ENCODE assay signal across 1 cellular context in the genomic region with DNA sequence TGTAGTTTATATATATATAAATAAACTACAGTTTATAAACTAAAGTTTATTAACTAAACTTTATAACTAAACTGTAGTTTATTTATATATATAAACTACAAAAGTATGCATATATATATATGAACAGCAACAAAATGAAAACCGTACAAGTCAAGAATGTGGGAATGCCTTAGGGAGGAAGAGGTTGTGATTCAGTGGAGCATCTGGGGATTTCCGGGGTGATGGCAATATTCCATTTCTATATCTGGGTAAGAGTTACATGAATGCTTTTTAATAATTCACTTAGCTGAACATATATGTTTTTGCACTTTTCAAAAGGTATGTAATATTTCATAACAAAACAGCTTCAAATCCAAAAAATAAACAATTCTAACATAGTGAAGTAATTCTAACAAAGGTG.
TF ChIP-seq lines count a peak whose summit lies in the region.

No MANE protein-coding gene starts in this region.

TF ChIP-seq in K562, 482 proteins besides CTCF, POLR2A, EP300 and RAD21:
- TF ChIP-seq, protein P1, sequence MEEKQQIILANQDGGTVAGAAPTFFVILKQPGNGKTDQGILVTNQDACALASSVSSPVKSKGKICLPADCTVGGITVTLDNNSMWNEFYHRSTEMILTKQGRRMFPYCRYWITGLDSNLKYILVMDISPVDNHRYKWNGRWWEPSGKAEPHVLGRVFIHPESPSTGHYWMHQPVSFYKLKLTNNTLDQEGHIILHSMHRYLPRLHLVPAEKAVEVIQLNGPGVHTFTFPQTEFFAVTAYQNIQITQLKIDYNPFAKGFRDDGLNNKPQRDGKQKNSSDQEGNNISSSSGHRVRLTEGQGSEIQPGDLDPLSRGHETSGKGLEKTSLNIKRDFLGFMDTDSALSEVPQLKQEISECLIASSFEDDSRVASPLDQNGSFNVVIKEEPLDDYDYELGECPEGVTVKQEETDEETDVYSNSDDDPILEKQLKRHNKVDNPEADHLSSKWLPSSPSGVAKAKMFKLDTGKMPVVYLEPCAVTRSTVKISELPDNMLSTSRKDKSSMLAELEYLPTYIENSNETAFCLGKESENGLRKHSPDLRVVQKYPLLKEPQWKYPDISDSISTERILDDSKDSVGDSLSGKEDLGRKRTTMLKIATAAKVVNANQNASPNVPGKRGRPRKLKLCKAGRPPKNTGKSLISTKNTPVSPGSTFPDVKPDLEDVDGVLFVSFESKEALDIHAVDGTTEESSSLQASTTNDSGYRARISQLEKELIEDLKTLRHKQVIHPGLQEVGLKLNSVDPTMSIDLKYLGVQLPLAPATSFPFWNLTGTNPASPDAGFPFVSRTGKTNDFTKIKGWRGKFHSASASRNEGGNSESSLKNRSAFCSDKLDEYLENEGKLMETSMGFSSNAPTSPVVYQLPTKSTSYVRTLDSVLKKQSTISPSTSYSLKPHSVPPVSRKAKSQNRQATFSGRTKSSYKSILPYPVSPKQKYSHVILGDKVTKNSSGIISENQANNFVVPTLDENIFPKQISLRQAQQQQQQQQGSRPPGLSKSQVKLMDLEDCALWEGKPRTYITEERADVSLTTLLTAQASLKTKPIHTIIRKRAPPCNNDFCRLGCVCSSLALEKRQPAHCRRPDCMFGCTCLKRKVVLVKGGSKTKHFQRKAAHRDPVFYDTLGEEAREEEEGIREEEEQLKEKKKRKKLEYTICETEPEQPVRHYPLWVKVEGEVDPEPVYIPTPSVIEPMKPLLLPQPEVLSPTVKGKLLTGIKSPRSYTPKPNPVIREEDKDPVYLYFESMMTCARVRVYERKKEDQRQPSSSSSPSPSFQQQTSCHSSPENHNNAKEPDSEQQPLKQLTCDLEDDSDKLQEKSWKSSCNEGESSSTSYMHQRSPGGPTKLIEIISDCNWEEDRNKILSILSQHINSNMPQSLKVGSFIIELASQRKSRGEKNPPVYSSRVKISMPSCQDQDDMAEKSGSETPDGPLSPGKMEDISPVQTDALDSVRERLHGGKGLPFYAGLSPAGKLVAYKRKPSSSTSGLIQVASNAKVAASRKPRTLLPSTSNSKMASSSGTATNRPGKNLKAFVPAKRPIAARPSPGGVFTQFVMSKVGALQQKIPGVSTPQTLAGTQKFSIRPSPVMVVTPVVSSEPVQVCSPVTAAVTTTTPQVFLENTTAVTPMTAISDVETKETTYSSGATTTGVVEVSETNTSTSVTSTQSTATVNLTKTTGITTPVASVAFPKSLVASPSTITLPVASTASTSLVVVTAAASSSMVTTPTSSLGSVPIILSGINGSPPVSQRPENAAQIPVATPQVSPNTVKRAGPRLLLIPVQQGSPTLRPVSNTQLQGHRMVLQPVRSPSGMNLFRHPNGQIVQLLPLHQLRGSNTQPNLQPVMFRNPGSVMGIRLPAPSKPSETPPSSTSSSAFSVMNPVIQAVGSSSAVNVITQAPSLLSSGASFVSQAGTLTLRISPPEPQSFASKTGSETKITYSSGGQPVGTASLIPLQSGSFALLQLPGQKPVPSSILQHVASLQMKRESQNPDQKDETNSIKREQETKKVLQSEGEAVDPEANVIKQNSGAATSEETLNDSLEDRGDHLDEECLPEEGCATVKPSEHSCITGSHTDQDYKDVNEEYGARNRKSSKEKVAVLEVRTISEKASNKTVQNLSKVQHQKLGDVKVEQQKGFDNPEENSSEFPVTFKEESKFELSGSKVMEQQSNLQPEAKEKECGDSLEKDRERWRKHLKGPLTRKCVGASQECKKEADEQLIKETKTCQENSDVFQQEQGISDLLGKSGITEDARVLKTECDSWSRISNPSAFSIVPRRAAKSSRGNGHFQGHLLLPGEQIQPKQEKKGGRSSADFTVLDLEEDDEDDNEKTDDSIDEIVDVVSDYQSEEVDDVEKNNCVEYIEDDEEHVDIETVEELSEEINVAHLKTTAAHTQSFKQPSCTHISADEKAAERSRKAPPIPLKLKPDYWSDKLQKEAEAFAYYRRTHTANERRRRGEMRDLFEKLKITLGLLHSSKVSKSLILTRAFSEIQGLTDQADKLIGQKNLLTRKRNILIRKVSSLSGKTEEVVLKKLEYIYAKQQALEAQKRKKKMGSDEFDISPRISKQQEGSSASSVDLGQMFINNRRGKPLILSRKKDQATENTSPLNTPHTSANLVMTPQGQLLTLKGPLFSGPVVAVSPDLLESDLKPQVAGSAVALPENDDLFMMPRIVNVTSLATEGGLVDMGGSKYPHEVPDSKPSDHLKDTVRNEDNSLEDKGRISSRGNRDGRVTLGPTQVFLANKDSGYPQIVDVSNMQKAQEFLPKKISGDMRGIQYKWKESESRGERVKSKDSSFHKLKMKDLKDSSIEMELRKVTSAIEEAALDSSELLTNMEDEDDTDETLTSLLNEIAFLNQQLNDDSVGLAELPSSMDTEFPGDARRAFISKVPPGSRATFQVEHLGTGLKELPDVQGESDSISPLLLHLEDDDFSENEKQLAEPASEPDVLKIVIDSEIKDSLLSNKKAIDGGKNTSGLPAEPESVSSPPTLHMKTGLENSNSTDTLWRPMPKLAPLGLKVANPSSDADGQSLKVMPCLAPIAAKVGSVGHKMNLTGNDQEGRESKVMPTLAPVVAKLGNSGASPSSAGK (IDR thresholded peaks at IDR 0.05), result no peak
- TF ChIP-seq, protein P2, sequence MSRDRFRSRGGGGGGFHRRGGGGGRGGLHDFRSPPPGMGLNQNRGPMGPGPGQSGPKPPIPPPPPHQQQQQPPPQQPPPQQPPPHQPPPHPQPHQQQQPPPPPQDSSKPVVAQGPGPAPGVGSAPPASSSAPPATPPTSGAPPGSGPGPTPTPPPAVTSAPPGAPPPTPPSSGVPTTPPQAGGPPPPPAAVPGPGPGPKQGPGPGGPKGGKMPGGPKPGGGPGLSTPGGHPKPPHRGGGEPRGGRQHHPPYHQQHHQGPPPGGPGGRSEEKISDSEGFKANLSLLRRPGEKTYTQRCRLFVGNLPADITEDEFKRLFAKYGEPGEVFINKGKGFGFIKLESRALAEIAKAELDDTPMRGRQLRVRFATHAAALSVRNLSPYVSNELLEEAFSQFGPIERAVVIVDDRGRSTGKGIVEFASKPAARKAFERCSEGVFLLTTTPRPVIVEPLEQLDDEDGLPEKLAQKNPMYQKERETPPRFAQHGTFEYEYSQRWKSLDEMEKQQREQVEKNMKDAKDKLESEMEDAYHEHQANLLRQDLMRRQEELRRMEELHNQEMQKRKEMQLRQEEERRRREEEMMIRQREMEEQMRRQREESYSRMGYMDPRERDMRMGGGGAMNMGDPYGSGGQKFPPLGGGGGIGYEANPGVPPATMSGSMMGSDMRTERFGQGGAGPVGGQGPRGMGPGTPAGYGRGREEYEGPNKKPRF (IDR thresholded peaks at IDR 0.05; ENCODE audit: low read depth, low read length), result no peak
- no peak for TF ChIP-seq TEAD2 (tag; IDR thresholded peaks at IDR 0.05)
- TF ChIP-seq OTX1 (CRISPR knock-in tag; IDR thresholded peaks at IDR 0.05), result no peak
- TF ChIP-seq, protein P3, sequence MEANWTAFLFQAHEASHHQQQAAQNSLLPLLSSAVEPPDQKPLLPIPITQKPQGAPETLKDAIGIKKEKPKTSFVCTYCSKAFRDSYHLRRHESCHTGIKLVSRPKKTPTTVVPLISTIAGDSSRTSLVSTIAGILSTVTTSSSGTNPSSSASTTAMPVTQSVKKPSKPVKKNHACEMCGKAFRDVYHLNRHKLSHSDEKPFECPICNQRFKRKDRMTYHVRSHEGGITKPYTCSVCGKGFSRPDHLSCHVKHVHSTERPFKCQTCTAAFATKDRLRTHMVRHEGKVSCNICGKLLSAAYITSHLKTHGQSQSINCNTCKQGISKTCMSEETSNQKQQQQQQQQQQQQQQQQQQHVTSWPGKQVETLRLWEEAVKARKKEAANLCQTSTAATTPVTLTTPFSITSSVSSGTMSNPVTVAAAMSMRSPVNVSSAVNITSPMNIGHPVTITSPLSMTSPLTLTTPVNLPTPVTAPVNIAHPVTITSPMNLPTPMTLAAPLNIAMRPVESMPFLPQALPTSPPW (CRISPR knock-in tag; IDR thresholded peaks at IDR 0.05), result no peak
- no peak for TF ChIP-seq JUNB (CRISPR knock-in tag; conservative IDR thresholded peaks at IDR 0.05)
- TF ChIP-seq PTBP1 (IDR thresholded peaks at IDR 0.05; ENCODE audit: low read depth, low read length), result no peak
- TF ChIP-seq, protein P4, sequence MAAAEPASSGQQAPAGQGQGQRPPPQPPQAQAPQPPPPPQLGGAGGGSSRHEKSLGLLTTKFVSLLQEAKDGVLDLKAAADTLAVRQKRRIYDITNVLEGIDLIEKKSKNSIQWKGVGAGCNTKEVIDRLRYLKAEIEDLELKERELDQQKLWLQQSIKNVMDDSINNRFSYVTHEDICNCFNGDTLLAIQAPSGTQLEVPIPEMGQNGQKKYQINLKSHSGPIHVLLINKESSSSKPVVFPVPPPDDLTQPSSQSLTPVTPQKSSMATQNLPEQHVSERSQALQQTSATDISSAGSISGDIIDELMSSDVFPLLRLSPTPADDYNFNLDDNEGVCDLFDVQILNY (CRISPR knock-in tag; IDR thresholded peaks at IDR 0.05), result no peak
- TF ChIP-seq MAFF (IDR thresholded peaks at IDR 0.05; ENCODE audit: low read length), result no peak
- TF ChIP-seq, protein P5, sequence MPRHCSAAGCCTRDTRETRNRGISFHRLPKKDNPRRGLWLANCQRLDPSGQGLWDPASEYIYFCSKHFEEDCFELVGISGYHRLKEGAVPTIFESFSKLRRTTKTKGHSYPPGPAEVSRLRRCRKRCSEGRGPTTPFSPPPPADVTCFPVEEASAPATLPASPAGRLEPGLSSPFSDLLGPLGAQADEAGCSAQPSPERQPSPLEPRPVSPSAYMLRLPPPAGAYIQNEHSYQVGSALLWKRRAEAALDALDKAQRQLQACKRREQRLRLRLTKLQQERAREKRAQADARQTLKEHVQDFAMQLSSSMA (CRISPR knock-in tag; IDR thresholded peaks at IDR 0.05), result no peak
- TF ChIP-seq, protein P6, sequence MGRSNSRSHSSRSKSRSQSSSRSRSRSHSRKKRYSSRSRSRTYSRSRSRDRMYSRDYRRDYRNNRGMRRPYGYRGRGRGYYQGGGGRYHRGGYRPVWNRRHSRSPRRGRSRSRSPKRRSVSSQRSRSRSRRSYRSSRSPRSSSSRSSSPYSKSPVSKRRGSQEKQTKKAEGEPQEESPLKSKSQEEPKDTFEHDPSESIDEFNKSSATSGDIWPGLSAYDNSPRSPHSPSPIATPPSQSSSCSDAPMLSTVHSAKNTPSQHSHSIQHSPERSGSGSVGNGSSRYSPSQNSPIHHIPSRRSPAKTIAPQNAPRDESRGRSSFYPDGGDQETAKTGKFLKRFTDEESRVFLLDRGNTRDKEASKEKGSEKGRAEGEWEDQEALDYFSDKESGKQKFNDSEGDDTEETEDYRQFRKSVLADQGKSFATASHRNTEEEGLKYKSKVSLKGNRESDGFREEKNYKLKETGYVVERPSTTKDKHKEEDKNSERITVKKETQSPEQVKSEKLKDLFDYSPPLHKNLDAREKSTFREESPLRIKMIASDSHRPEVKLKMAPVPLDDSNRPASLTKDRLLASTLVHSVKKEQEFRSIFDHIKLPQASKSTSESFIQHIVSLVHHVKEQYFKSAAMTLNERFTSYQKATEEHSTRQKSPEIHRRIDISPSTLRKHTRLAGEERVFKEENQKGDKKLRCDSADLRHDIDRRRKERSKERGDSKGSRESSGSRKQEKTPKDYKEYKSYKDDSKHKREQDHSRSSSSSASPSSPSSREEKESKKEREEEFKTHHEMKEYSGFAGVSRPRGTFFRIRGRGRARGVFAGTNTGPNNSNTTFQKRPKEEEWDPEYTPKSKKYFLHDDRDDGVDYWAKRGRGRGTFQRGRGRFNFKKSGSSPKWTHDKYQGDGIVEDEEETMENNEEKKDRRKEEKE (IDR thresholded peaks at IDR 0.05; ENCODE audit: borderline replicate concordance in 1 of 2, control insufficient read depth in 1 of 2, low read depth in 2 of 2, low read length in 1 of 2), result no peak
- no peak for TF ChIP-seq SMARCA4 (IDR thresholded peaks at IDR 0.05)
- TF ChIP-seq, protein P7, sequence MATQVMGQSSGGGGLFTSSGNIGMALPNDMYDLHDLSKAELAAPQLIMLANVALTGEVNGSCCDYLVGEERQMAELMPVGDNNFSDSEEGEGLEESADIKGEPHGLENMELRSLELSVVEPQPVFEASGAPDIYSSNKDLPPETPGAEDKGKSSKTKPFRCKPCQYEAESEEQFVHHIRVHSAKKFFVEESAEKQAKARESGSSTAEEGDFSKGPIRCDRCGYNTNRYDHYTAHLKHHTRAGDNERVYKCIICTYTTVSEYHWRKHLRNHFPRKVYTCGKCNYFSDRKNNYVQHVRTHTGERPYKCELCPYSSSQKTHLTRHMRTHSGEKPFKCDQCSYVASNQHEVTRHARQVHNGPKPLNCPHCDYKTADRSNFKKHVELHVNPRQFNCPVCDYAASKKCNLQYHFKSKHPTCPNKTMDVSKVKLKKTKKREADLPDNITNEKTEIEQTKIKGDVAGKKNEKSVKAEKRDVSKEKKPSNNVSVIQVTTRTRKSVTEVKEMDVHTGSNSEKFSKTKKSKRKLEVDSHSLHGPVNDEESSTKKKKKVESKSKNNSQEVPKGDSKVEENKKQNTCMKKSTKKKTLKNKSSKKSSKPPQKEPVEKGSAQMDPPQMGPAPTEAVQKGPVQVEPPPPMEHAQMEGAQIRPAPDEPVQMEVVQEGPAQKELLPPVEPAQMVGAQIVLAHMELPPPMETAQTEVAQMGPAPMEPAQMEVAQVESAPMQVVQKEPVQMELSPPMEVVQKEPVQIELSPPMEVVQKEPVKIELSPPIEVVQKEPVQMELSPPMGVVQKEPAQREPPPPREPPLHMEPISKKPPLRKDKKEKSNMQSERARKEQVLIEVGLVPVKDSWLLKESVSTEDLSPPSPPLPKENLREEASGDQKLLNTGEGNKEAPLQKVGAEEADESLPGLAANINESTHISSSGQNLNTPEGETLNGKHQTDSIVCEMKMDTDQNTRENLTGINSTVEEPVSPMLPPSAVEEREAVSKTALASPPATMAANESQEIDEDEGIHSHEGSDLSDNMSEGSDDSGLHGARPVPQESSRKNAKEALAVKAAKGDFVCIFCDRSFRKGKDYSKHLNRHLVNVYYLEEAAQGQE (CRISPR knock-in tag; IDR thresholded peaks at IDR 0.05; ENCODE audit: low read depth), result no peak
- TF ChIP-seq TEAD4 (IDR thresholded peaks at IDR 0.05; ENCODE audit: low read length), result no peak
- no peak for TF ChIP-seq TEAD4 (CRISPR knock-in tag; IDR thresholded peaks at IDR 0.05; ENCODE audit: borderline replicate concordance)
- no peak for TF ChIP-seq RBFOX2 (IDR thresholded peaks at IDR 0.05; ENCODE audit: low read depth, low read length)
- TF ChIP-seq GTF2E2 (tag; IDR thresholded peaks at IDR 0.05), result no peak
- TF ChIP-seq, protein P8, sequence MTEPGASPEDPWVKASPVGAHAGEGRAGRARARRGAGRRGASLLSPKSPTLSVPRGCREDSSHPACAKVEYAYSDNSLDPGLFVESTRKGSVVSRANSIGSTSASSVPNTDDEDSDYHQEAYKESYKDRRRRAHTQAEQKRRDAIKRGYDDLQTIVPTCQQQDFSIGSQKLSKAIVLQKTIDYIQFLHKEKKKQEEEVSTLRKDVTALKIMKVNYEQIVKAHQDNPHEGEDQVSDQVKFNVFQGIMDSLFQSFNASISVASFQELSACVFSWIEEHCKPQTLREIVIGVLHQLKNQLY (CRISPR knock-in tag; conservative IDR thresholded peaks at IDR 0.05), result no peak
- TF ChIP-seq, protein P9, sequence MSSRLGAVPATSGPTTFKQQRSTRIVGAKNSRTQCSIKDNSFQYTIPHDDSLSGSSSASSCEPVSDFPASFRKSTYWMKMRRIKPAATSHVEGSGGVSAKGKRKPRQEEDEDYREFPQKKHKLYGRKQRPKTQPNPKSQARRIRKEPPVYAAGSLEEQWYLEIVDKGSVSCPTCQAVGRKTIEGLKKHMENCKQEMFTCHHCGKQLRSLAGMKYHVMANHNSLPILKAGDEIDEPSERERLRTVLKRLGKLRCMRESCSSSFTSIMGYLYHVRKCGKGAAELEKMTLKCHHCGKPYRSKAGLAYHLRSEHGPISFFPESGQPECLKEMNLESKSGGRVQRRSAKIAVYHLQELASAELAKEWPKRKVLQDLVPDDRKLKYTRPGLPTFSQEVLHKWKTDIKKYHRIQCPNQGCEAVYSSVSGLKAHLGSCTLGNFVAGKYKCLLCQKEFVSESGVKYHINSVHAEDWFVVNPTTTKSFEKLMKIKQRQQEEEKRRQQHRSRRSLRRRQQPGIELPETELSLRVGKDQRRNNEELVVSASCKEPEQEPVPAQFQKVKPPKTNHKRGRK (tag; IDR thresholded peaks at IDR 0.05), result no peak
- no peak for TF ChIP-seq ZNF586 (CRISPR knock-in tag; conservative IDR thresholded peaks at IDR 0.05)
- TF ChIP-seq ARID1B (IDR thresholded peaks at IDR 0.05), result no peak
